In the genomic region with DNA sequence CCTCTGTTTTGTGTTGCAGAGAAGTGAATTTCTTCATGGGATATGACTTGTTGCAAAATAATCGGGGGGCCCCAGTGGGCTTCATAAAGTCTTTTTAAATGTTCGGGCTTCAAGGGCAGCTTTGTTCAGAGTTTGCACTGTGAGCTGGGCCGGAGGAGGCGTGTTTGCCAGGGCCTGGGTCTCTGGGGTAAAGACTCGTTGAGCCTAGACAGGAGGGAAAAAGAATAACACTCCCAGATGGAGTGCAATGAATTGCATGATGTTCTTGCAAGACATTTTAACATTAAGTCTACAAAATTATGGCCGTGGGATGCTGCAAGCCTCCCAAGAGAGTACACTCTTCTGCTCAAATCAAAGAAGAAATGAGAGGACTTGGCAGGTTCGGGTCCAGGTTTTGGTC, we compare ENCODE assay signal across 15 cellular contexts. TPM values are rescaled to one million over a fixed set of nuclear protein-coding genes. Genes with fewer than 3 reads are reported as not detected.
A peak's percentile ranks its signal among the peaks of the same experiment; 100 is the strongest.
DNase-seq lines count a peak whose midpoint lies in the region; ATAC-seq and TF ChIP-seq lines count a peak whose summit lies in the region.
"Had no signal": no experiment of that assay in that cellular context is flagged by ENCODE, and none has a peak within 500 bp of the region (broad histone marks: within the 10 kb centered on the region; RNA-seq: fewer than 3 reads in every experiment).

No MANE protein-coding gene starts in this region.

- H3K4me1 ChIP-seq in right atrium auricular region, result no peaks in the 10 kb centered on the region

- DNase-seq in Right ventricle myocardium superior (peak; percentile 56), right atrium auricular region (ENCODE audit: low spot score) (no peak), left ventricle myocardium superior (peak; percentile 53), sciatic nerve (ENCODE audit: low spot score) (no peak), AG08396 (ENCODE audit: low spot score) (no peak), A172 (ENCODE audit: low spot score) (no peak)
- DNase-seq: Calu3; CD4-positive, alpha-beta memory T cell; DMS79 treated with DMSO at 0.1 percent for 48 hours; GF-D8 had no signal

- H3K27ac ChIP-seq in right atrium auricular region, result no peak overlapping the region
- H3K27ac ChIP-seq: A549, BLaER1, HL-60 had no signal

- no peaks in the 10 kb centered on the region for H3K36me3 ChIP-seq in right atrium auricular region
- H3K36me3 ChIP-seq: BLaER1 had no signal

- no peaks in the 10 kb centered on the region for H3K27me3 ChIP-seq in right atrium auricular region
- H3K27me3 ChIP-seq: BLaER1 had no signal

- TF ChIP-seq CTCF in right atrium auricular region (IDR thresholded peaks at IDR 0.05), result no peak

- H3K4me3 ChIP-seq in right atrium auricular region, result no peak overlapping the region
- H3K4me3 ChIP-seq: A549, BLaER1, GM23338 had no signal

- intact Hi-C loops in Right ventricle myocardium superior (cut with DNase I), result no loop called here
- intact Hi-C loops in left ventricle myocardium superior (cut with micrococcal nuclease), result no loop called here
- intact Hi-C loops in sciatic nerve (cut with DNase I), result no loop called here

- H3K9me3 ChIP-seq in right atrium auricular region, result no peaks in the 10 kb centered on the region
- H3K9me3 ChIP-seq: A549, BLaER1 had no signal

- peak; percentile 59 for ATAC-seq in Right ventricle myocardium superior (ENCODE audit: poor library complexity)
- peak; percentile 50 for ATAC-seq in left ventricle myocardium superior
- peak; percentile 79 for ATAC-seq in sciatic nerve
- no peak for ATAC-seq in HG02759 (IDR thresholded peaks at IDR 0.05; ENCODE audit: unreplicated experiment)
- ATAC-seq: A549, GM23338 had no signal

RNA-seq across cellular contexts. Expression of a gene that starts 23.6 kb away (rescaled TPM):
- total RNA-seq in Right ventricle myocardium superior, result 2.3 TPM
- 1 to 10 TPM; 3.0 to 3.8 TPM for total RNA-seq in right atrium auricular region
- 0.59 TPM for total RNA-seq in left ventricle myocardium superior
- 18.8 TPM for total RNA-seq in sciatic nerve
- total RNA-seq in A172 (2014; rRNA removed; shearing (Covaris generic)), result 0.34 and 0.55 TPM in 2 replicates
- total RNA-seq: Calu3 had no signal

Comparison
In these comparisons a context has a peak if more than half of its experiments do, and no peak if none do; other contexts are left out.
1. DNase-seq: peak in Right ventricle myocardium superior (single experiment) and left ventricle myocardium superior (single experiment); none in right atrium auricular region (single experiment), sciatic nerve (single experiment), AG08396 (single experiment) and A172 (single experiment).